ENCODE assay signal across 16 cellular contexts in genomic region chr1:163897401-163898169, GRCh38.
DNase-seq lines count a peak whose midpoint lies in the region; ATAC-seq and TF ChIP-seq lines count a peak whose summit lies in the region.
"Had no signal": no experiment of that assay in that cellular context is flagged by ENCODE, and none has a peak within 500 bp of the region (broad histone marks: within the 10 kb centered on the region; RNA-seq: fewer than 3 reads in every experiment).

No MANE protein-coding gene starts in this region.

- H3K27me3 ChIP-seq in A673 (replicated peaks; ENCODE audit: insufficient read depth, low read depth, low read length, poor library complexity), result no peaks in the 10 kb centered on the region
- no peaks in the 10 kb centered on the region for H3K27me3 ChIP-seq in dorsolateral prefrontal cortex
- H3K27me3 ChIP-seq: brain microvascular endothelial cell, testis had no signal

- CTCF ChIA-PET in A673 (lab: Charles Lee), result no interaction called here

- no peak overlapping the region for H3K4me3 ChIP-seq in A673 (ENCODE audit: low read depth, low read length, poor library complexity, severe bottlenecking)
- no peak overlapping the region for H3K4me3 ChIP-seq in HFF-Myc (replicated peaks; ENCODE audit: low read depth, low read length)
- H3K4me3 ChIP-seq in fibroblast of mammary gland (ENCODE audit: control insufficient read depth, low read depth, low read length), result no peak overlapping the region
- H3K4me3 ChIP-seq in mucosa of descending colon, result no peak overlapping the region
- no peak overlapping the region for H3K4me3 ChIP-seq in dorsolateral prefrontal cortex
- H3K4me3 ChIP-seq: testis had no signal

- DNase-seq in A673 (ENCODE audit: low spot score) (peak; percentile 13), HFF-Myc (ENCODE audit: extremely low read depth, low read depth) (peak; percentile 37), fibroblast of mammary gland (ENCODE audit: low read depth) (peak; percentile 99), mucosa of descending colon (peak in 2 of 3 donors; percentile 36 to 50), DMS 273 treated with DMSO at 0.1 percent for 48 hours (lab: John Stamatoyannopoulos, UW) (no peak), dorsolateral prefrontal cortex (no peak), COLO668 (lab: John Stamatoyannopoulos, UW; ENCODE audit: unreplicated experiment) (no peak), NCI-H1092 treated with DMSO at 0.1 percent for 48 hours (lab: John Stamatoyannopoulos, UW) (no peak)
- DNase-seq: brain microvascular endothelial cell; NCI-H1436 treated with DMSO at 0.1 percent for 48 hours; NCI-H345; nephron progenitor cell; SIG-M5; stimulated activated CD4-positive, alpha-beta T cell treated with anti-CD3 and anti-CD28 coated beads, Interleukin-2, amount 100 ng/mL, for 24 hours; T-helper 9 cell; testis had no signal

- ATAC-seq in mucosa of descending colon, result peak; percentile 40

- no peak for TF ChIP-seq CTCF in A673 (conservative IDR thresholded peaks at IDR 0.05; ENCODE audit: low read depth, low read length)
- no peak for TF ChIP-seq CTCF in HFF-Myc (IDR thresholded peaks at IDR 0.05; ENCODE audit: low read depth, low read length, missing control alignments)
- no peak for TF ChIP-seq CTCF in fibroblast of mammary gland (conservative IDR thresholded peaks at IDR 0.05; ENCODE audit: control insufficient read depth, insufficient read depth, low read depth, low read length)
- no peak for TF ChIP-seq CTCF in mucosa of descending colon (IDR thresholded peaks at IDR 0.05)
- no peak for TF ChIP-seq CTCF in dorsolateral prefrontal cortex (IDR thresholded peaks at IDR 0.05 in 54 of 56, conservative IDR thresholded peaks at IDR 0.05 in 2 of 56; ENCODE audit: low read depth in 1 of 56, partially characterized antibody in 56 of 56)

- H3K4me1 ChIP-seq in A673 (ENCODE audit: insufficient read depth, low read length, poor library complexity, severe bottlenecking) (no peaks in the 10 kb centered on the region), mucosa of descending colon (ENCODE audit: low read depth) (no peaks in the 10 kb centered on the region)
- H3K4me1 ChIP-seq: testis had no signal

- POLR2A ChIA-PET in A673 (lab: Charles Lee; ENCODE audit: low non-redundant PET), result no interaction called here

- intact Hi-C loops in A673 (cut with micrococcal nuclease; ENCODE audit: unreplicated experiment) (no loop called here), mucosa of descending colon (cut with DNase I, micrococcal nuclease) (no loop called here), dorsolateral prefrontal cortex (cut with DNase I) (no loop called here)

- H3K9me3 ChIP-seq in A673 (ENCODE audit: low read depth, low read length, poor library complexity, severe bottlenecking), result no peaks in the 10 kb centered on the region
- no peaks in the 10 kb centered on the region for H3K9me3 ChIP-seq in mucosa of descending colon
- H3K9me3 ChIP-seq: testis had no signal

- H3K27ac ChIP-seq in A673 (ENCODE audit: low read depth, low read length, poor library complexity, severe bottlenecking) (no peak overlapping the region), dorsolateral prefrontal cortex (no peak overlapping the region)
- H3K27ac ChIP-seq: brain microvascular endothelial cell, testis had no signal

- H3K36me3 ChIP-seq in A673 (ENCODE audit: insufficient read depth, low read length, poor library complexity, severe bottlenecking) (no peaks in the 10 kb centered on the region), mucosa of descending colon (ENCODE audit: low read depth) (no peaks in the 10 kb centered on the region)
- H3K36me3 ChIP-seq: brain microvascular endothelial cell had no signal

- BruUV-seq in A673 (replicated peaks; lab: Mats Ljungman, UMichigan), result no TSS peak

Comparison
In these comparisons a context has a peak if more than half of its experiments do, and no peak if none do; other contexts are left out.
1. DNase-seq: peak in A673 (single experiment), HFF-Myc (single experiment), fibroblast of mammary gland (single experiment) and mucosa of descending colon (2 of 3); none in DMS 273 treated with DMSO at 0.1 percent for 48 hours (single experiment), dorsolateral prefrontal cortex (0 of 10), COLO668 (single experiment) and NCI-H1092 treated with DMSO at 0.1 percent for 48 hours (single experiment).